Comparison of ENCODE assay signal across 2 cellular contexts in the genomic region with DNA sequence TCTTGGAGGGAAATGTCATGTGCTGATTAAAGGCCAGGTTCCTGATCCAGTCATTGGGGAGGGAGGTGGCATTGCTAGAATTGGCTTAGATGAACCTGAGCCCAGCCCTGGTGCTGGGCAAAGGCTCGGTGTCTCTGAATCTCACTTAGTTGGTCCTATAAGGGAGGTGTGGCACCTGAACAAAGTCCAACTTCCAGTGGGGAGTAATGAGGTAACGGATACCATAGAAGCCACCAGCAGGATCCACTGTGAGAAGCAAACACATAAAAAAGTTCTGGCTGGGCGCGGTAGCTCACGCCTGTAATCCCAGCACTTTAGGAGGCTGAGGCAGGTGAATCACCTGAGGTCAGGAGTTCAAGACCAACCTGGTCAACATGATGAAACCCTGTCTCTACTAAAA.
TF ChIP-seq lines count a peak whose summit lies in the region.

No MANE protein-coding gene starts in this region.

TF ChIP-seq in A549, 52 proteins besides CTCF, POLR2A, EP300 and RAD21 (continued from another document):
- TF ChIP-seq, protein P1, sequence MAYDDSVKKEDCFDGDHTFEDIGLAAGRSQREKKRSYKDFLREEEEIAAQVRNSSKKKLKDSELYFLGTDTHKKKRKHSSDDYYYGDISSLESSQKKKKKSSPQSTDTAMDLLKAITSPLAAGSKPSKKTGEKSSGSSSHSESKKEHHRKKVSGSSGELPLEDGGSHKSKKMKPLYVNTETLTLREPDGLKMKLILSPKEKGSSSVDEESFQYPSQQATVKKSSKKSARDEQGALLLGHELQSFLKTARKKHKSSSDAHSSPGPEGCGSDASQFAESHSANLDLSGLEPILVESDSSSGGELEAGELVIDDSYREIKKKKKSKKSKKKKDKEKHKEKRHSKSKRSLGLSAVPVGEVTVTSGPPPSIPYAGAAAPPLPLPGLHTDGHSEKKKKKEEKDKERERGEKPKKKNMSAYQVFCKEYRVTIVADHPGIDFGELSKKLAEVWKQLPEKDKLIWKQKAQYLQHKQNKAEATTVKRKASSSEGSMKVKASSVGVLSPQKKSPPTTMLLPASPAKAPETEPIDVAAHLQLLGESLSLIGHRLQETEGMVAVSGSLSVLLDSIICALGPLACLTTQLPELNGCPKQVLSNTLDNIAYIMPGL (CRISPR knock-in tag; IDR thresholded peaks at IDR 0.05; ENCODE audit: borderline replicate concordance), result no peak
- no peak for TF ChIP-seq HOXA7 (CRISPR knock-in tag; IDR thresholded peaks at IDR 0.05)
- TF ChIP-seq CBX8 (IDR thresholded peaks at IDR 0.05), result no peak
- TF ChIP-seq ZFP36 (IDR thresholded peaks at IDR 0.05; ENCODE audit: borderline replicate concordance, partially characterized antibody), result no peak
- TF ChIP-seq ZSCAN20 (CRISPR knock-in tag; IDR thresholded peaks at IDR 0.05), result no peak
- TF ChIP-seq, protein P2, sequence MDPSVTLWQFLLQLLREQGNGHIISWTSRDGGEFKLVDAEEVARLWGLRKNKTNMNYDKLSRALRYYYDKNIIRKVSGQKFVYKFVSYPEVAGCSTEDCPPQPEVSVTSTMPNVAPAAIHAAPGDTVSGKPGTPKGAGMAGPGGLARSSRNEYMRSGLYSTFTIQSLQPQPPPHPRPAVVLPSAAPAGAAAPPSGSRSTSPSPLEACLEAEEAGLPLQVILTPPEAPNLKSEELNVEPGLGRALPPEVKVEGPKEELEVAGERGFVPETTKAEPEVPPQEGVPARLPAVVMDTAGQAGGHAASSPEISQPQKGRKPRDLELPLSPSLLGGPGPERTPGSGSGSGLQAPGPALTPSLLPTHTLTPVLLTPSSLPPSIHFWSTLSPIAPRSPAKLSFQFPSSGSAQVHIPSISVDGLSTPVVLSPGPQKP (IDR thresholded peaks at IDR 0.05; ENCODE audit: low read depth, low read length), result no peak
- no peak for TF ChIP-seq ESRRA (IDR thresholded peaks at IDR 0.05; ENCODE audit: borderline replicate concordance, low read length)
- TF ChIP-seq, protein P3, sequence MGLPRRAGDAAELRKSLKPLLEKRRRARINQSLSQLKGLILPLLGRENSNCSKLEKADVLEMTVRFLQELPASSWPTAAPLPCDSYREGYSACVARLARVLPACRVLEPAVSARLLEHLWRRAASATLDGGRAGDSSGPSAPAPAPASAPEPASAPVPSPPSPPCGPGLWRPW (IDR thresholded peaks at IDR 0.05), result no peak
- TF ChIP-seq MAZ (IDR thresholded peaks at IDR 0.05; ENCODE audit: borderline replicate concordance, low read depth, low read length), result no peak

TF ChIP-seq in WTC11, 78 proteins besides CTCF, POLR2A, EP300 and RAD21 (continued from another document):
- TF ChIP-seq, protein P4, sequence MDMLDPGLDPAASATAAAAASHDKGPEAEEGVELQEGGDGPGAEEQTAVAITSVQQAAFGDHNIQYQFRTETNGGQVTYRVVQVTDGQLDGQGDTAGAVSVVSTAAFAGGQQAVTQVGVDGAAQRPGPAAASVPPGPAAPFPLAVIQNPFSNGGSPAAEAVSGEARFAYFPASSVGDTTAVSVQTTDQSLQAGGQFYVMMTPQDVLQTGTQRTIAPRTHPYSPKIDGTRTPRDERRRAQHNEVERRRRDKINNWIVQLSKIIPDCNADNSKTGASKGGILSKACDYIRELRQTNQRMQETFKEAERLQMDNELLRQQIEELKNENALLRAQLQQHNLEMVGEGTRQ (CRISPR knock-in tag; IDR thresholded peaks at IDR 0.05), result no peak
- no peak for TF ChIP-seq CREM (CRISPR knock-in tag; IDR thresholded peaks at IDR 0.05)
- TF ChIP-seq TEAD1 (CRISPR knock-in tag; IDR thresholded peaks at IDR 0.05), result no peak
